In genomic region chr9:136544549-136545064, GRCh38 we compare ENCODE assay signal across 8 cellular contexts. TPM values are rescaled to one million over a fixed set of nuclear protein-coding genes. Genes with fewer than 3 reads are reported as not detected.
DNase-seq lines count a peak whose midpoint lies in the region; ATAC-seq, FAIRE-seq and TF ChIP-seq lines count a peak whose summit lies in the region.

No MANE protein-coding gene starts in this region.

- peaks cover 5% of the 10 kb centered on the region for H3K4me1 ChIP-seq in endodermal cell (ENCODE audit: control insufficient read depth, insufficient read depth, low read length)

- 0 to 6% methylated on average over 6 to 40 of the region's 40 CpGs for WGBS in endodermal cell (ENCODE audit: insufficient coverage in 1 of 2, insufficient read length in 1 of 2), 2 experiments

- H3K9me3 ChIP-seq in endodermal cell (ENCODE audit: control insufficient read depth, low read length) = no peaks in the 10 kb centered on the region

- H3K27me3 Mint-ChIP-seq in endodermal cell (ENCODE audit: insufficient read depth) = peaks cover 7% of the 10 kb centered on the region
- H3K27me3 Mint-ChIP-seq in stimulated activated naive B cell treated with anti-CD40 and anti-IgM and Interleukin-4, amounts not matched to agents 10 μg/mL and 1 μg/mL and 100 μg/mL, for 72 hours = no peaks in the 10 kb centered on the region

- H3K9me3 Mint-ChIP-seq in endodermal cell = no peaks in the 10 kb centered on the region
- H3K9me3 Mint-ChIP-seq in stimulated activated naive B cell treated with anti-CD40 and anti-IgM and Interleukin-4, amounts not matched to agents 10 μg/mL and 1 μg/mL and 100 μg/mL, for 72 hours = no peaks in the 10 kb centered on the region

- TF ChIP-seq CTCF in AG10803 (conservative IDR thresholded peaks at IDR 0.05; ENCODE audit: low read length) = no peak
- TF ChIP-seq CTCF in endodermal cell (conservative IDR thresholded peaks at IDR 0.05) = no peak
- TF ChIP-seq CTCF in D721Med (IDR thresholded peaks at IDR 0.05; ENCODE audit: insufficient read depth, missing control alignments) = no peak

- no peak for DNase-seq in AG10803 (ENCODE audit: low read depth)
- no peak for DNase-seq in Jurkat, Clone E6-1 (ENCODE audit: low read depth, low spot score)
- peak; percentile 85 for DNase-seq in activated CD8-positive, alpha-beta memory T cell treated with anti-CD3 and anti-CD28 coated beads for 24 hours
- DNase-seq in endodermal cell = no peak
- peak; percentile 89 for DNase-seq in midbrain (lab: John Stamatoyannopoulos, UW)
- peak; percentile 47 for DNase-seq in stimulated activated naive B cell treated with anti-CD40 and anti-IgM and Interleukin-4, amounts not matched to agents 10 μg/mL and 1 μg/mL and 100 μg/mL, for 72 hours
- no peak for DNase-seq in D721Med (ENCODE audit: insufficient read length, low spot score)

- no peak for FAIRE-seq in D721Med (lab: Jason Lieb, UNC)

- no peaks in the 10 kb centered on the region for H3K36me3 Mint-ChIP-seq in endodermal cell (ENCODE audit: low read depth)
- peaks cover 3 to 21% of the 10 kb centered on the region in 2 donors for H3K36me3 Mint-ChIP-seq in stimulated activated naive B cell treated with anti-CD40 and anti-IgM and Interleukin-4, amounts not matched to agents 10 μg/mL and 1 μg/mL and 100 μg/mL, for 72 hours

- H3K36me3 ChIP-seq in endodermal cell (ENCODE audit: control insufficient read depth, insufficient read depth, low read length) = no peaks in the 10 kb centered on the region

- H3K27ac Mint-ChIP-seq in endodermal cell = no peak overlapping the region
- peak overlapping the region; percentile 88 for H3K27ac Mint-ChIP-seq in stimulated activated naive B cell treated with anti-CD40 and anti-IgM and Interleukin-4, amounts not matched to agents 10 μg/mL and 1 μg/mL and 100 μg/mL, for 72 hours

- H3K4me1 Mint-ChIP-seq in endodermal cell = peaks cover 9% of the 10 kb centered on the region
- peaks cover 36 to 54% of the 10 kb centered on the region in 2 donors for H3K4me1 Mint-ChIP-seq in stimulated activated naive B cell treated with anti-CD40 and anti-IgM and Interleukin-4, amounts not matched to agents 10 μg/mL and 1 μg/mL and 100 μg/mL, for 72 hours

- peak overlapping the region; percentile 64 for H3K4me3 Mint-ChIP-seq in endodermal cell
- H3K4me3 Mint-ChIP-seq in stimulated activated naive B cell treated with anti-CD40 and anti-IgM and Interleukin-4, amounts not matched to agents 10 μg/mL and 1 μg/mL and 100 μg/mL, for 72 hours = peak overlapping the region; percentile 93 to 96

- peak; percentile 16 to 19 for ATAC-seq in stimulated activated naive B cell treated with anti-CD40 and anti-IgM and Interleukin-4, amounts not matched to agents 10 μg/mL and 1 μg/mL and 100 μg/mL, for 72 hours (replicated peaks)
- no peak for ATAC-seq in HG03342 (IDR thresholded peaks at IDR 0.05; ENCODE audit: unreplicated experiment)

- H3K4me3 ChIP-seq in AG10803 (ENCODE audit: low read length) (peak overlapping the region; percentile 73), endodermal cell (ENCODE audit: low read length) (peak overlapping the region; percentile 81)
- H3K4me3 ChIP-seq in Jurkat, Clone E6-1 (ENCODE audit: low read length) = peak overlapping the region; percentile 60

- peaks cover 6% of the 10 kb centered on the region for H3K27me3 ChIP-seq in endodermal cell (ENCODE audit: control insufficient read depth, insufficient read depth, low read length, poor library complexity, severe bottlenecking)

- peak overlapping the region; percentile 92 for H3K27ac ChIP-seq in endodermal cell (ENCODE audit: low read depth, low read length)

- peak overlapping the region; percentile 49 for H3K9ac ChIP-seq in endodermal cell (ENCODE audit: extremely low read depth, low read length, poor library complexity, severe bottlenecking)

RNA-seq across cellular contexts. Expression of gene NOTCH1, which starts 1.2 kb away (rescaled TPM):
- polyA plus RNA-seq in Jurkat, Clone E6-1 (2012; ENCODE audit: insufficient read depth, insufficient read length) = 15.5 TPM
- total RNA-seq in endodermal cell = 10 to 100 TPM; 23.4 to 24.2 TPM
- 72.4 TPM for polyA plus RNA-seq in endodermal cell (2013, experiment 1 of 2)
- 68.2 TPM for polyA plus RNA-seq in endodermal cell (2013, experiment 2 of 2)

Comparison
In these comparisons a context has a peak if more than half of its experiments do, and no peak if none do; other contexts are left out.
1. DNase-seq: peak in activated CD8-positive, alpha-beta memory T cell treated with anti-CD3 and anti-CD28 coated beads for 24 hours (single experiment), midbrain (single experiment) and stimulated activated naive B cell treated with anti-CD40 and anti-IgM and Interleukin-4, amounts not matched to agents 10 μg/mL and 1 μg/mL and 100 μg/mL, for 72 hours (single experiment); none in AG10803 (single experiment), Jurkat, Clone E6-1 (single experiment), endodermal cell (single experiment) and D721Med (single experiment).
2. Peak in every context shown above with its lines, with median percentiles within 50 percentile points of each other: H3K4me3 ChIP-seq.